8 cellular contexts compared by ENCODE assay signal in genomic region chr2:69013837-69014796, GRCh38. TPM values are rescaled to one million over a fixed set of nuclear protein-coding genes. Genes with fewer than 3 reads are reported as not detected.
DNase-seq lines count a peak whose midpoint lies in the region; ATAC-seq and TF ChIP-seq lines count a peak whose summit lies in the region.

No MANE protein-coding gene starts in this region.

- peaks cover 17% of the 10 kb centered on the region for H3K4me1 Mint-ChIP-seq in activated CD8-positive, alpha-beta memory T cell treated with anti-CD3 and anti-CD28 coated beads, Interleukin-2, amount 10 ng/mL, durations not matched to agents 7 days and 5 days

- H3K36me3 ChIP-seq in right atrium auricular region (no peaks in the 10 kb centered on the region), sigmoid colon (no peaks in the 10 kb centered on the region)

- H3K27me3 ChIP-seq in right atrium auricular region (peaks cover 0 to 4% of the 10 kb centered on the region in 2 donors), sigmoid colon (no peaks in the 10 kb centered on the region)

- no peak for TF ChIP-seq POLR2A in sigmoid colon (IDR thresholded peaks at IDR 0.05)

- H3K9me3 Mint-ChIP-seq in activated CD8-positive, alpha-beta memory T cell treated with anti-CD3 and anti-CD28 coated beads, Interleukin-2, amount 10 ng/mL, durations not matched to agents 7 days and 5 days (ENCODE audit: low read depth) = no peaks in the 10 kb centered on the region

- H3K9me3 ChIP-seq in right atrium auricular region = no peaks in the 10 kb centered on the region
- H3K9me3 ChIP-seq in sigmoid colon = no peaks in the 10 kb centered on the region

- H3K27ac ChIP-seq in right atrium auricular region = peak overlapping the region; percentile 77 to 79
- H3K27ac ChIP-seq in sigmoid colon = peak overlapping the region; percentile 80 to 94 (median 92)

- WGBS in sigmoid colon, 2 donors = 4 to 7% methylated on average over 20 of the region's 20 CpGs

- TF ChIP-seq CTCF in WI38 (IDR thresholded peaks at IDR 0.05; ENCODE audit: low read depth, low read length) (no peak), right atrium auricular region (IDR thresholded peaks at IDR 0.05) (peak in 1 of 2 donors; percentile 8), sigmoid colon (IDR thresholded peaks at IDR 0.05) (peak in 1 of 4 experiments; percentile 17)

- peaks cover 0 to 31% of the 10 kb centered on the region in 2 donors for H3K4me1 ChIP-seq in right atrium auricular region
- peaks cover 0 to 61% (median 37%) of the 10 kb centered on the region in 4 donors for H3K4me1 ChIP-seq in sigmoid colon

- no peak for DNase-seq in activated CD8-positive, alpha-beta memory T cell treated with anti-CD3 and anti-CD28 coated beads, Interleukin-2, amount 10 ng/mL, durations not matched to agents 7 days and 5 days
- no peak for DNase-seq in activated CD8-positive, alpha-beta memory T cell treated with anti-CD3 and anti-CD28 coated beads, Interleukin-2, amount 50 U/mL, for 4 hours
- DNase-seq in right atrium auricular region (ENCODE audit: low spot score) (no peak), sigmoid colon (no peak)
- DNase-seq in activated CD8-positive, alpha-beta memory T cell treated with anti-CD3 and anti-CD28 coated beads for 24 hours = no peak

- peak; percentile 24 for ATAC-seq in activated CD8-positive, alpha-beta memory T cell treated with anti-CD3 and anti-CD28 coated beads, Interleukin-2, amount 10 ng/mL, durations not matched to agents 7 days and 5 days
- ATAC-seq in GM21515 (IDR thresholded peaks at IDR 0.05; ENCODE audit: unreplicated experiment) (no peak), GM19463 (IDR thresholded peaks at IDR 0.05; ENCODE audit: unreplicated experiment) (no peak)

- H3K4me3 Mint-ChIP-seq in activated CD8-positive, alpha-beta memory T cell treated with anti-CD3 and anti-CD28 coated beads, Interleukin-2, amount 10 ng/mL, durations not matched to agents 7 days and 5 days = peak overlapping the region; percentile 51

- H3K4me3 ChIP-seq in WI38 (ENCODE audit: low read depth, low read length) = peak overlapping the region; percentile 79
- peak overlapping the region; percentile 66 to 67 for H3K4me3 ChIP-seq in right atrium auricular region
- peak overlapping the region; percentile 71 to 94 (median 88) for H3K4me3 ChIP-seq in sigmoid colon

- intact Hi-C loops in sigmoid colon (cut with DNase I) = loop anchor here (1.0 to 10.0 kb wide), 6 partner anchors 69 to 423 kb away; partner anchors contain the start of genes GFPT1 and NFU1

- CTCF ChIA-PET in activated CD8-positive, alpha-beta memory T cell treated with anti-CD3 and anti-CD28 coated beads, Interleukin-2, amount 10 ng/mL, durations not matched to agents 7 days and 5 days (lab: Charles Lee) = interaction anchor here (1.2 to 2.8 kb wide), 3 partner anchors 14 to 293 kb away, joined by 3 to 16 read pairs (median 3); no protein-coding TSS in a partner anchor

- H3K36me3 Mint-ChIP-seq in activated CD8-positive, alpha-beta memory T cell treated with anti-CD3 and anti-CD28 coated beads, Interleukin-2, amount 10 ng/mL, durations not matched to agents 7 days and 5 days = no peaks in the 10 kb centered on the region

- H3K27ac Mint-ChIP-seq in activated CD8-positive, alpha-beta memory T cell treated with anti-CD3 and anti-CD28 coated beads, Interleukin-2, amount 10 ng/mL, durations not matched to agents 7 days and 5 days = no peak overlapping the region

- no peak for TF ChIP-seq EP300 in sigmoid colon (IDR thresholded peaks at IDR 0.05)

- H3K27me3 Mint-ChIP-seq in activated CD8-positive, alpha-beta memory T cell treated with anti-CD3 and anti-CD28 coated beads, Interleukin-2, amount 10 ng/mL, durations not matched to agents 7 days and 5 days = peaks cover 86% of the 10 kb centered on the region

RNA-seq across cellular contexts. Expression of gene ANTXR1, which starts 1.1 kb away (rescaled TPM):
- under 1 TPM in 1 of 2 experiments, not detected in 1; 0.23 TPM for total RNA-seq in activated CD8-positive, alpha-beta memory T cell treated with anti-CD3 and anti-CD28 coated beads, Interleukin-2, amount 10 ng/mL, durations not matched to agents 7 days and 5 days
- total RNA-seq in right atrium auricular region (10 to 100 TPM; 27.3 to 52.2 TPM), sigmoid colon (10 to 100 TPM; 44.6 to 79.8 (median 53.2) TPM)
- 10 to 100 TPM in 1 of 3 donors, 1 to 10 TPM in 2; 3.0 to 28.8 (median 8.3) TPM for polyA plus RNA-seq in sigmoid colon

RNA-seq across cellular contexts. Expression of gene GKN1, which starts 39.7 kb away (rescaled TPM):
- total RNA-seq in activated CD8-positive, alpha-beta memory T cell treated with anti-CD3 and anti-CD28 coated beads, Interleukin-2, amount 10 ng/mL, durations not matched to agents 7 days and 5 days = not detected
- total RNA-seq in right atrium auricular region (not detected), sigmoid colon (not detected)
- 10 to 100 TPM in 1 of 3 donors, not detected in 2; 78.7 TPM for polyA plus RNA-seq in sigmoid colon

Comparison
In these comparisons a context has a peak if more than half of its experiments do, and no peak if none do; other contexts are left out.
1. RNA of gene ANTXR1, which starts 1.1 kb away (total RNA-seq): 44.6 to 79.8 TPM in sigmoid colon and 27.3 to 52.2 TPM in right atrium auricular region; 0.23 TPM in activated CD8-positive, alpha-beta memory T cell treated with anti-CD3 and anti-CD28 coated beads, Interleukin-2, amount 10 ng/mL, durations not matched to agents 7 days and 5 days; every median in the first group is over 10 times any median in the second.
2. Peak in every context shown above with its lines, with median percentiles within 50 percentile points of each other: H3K4me3 ChIP-seq.